ENCODE assay signal across 1 cellular context in the genomic region with DNA sequence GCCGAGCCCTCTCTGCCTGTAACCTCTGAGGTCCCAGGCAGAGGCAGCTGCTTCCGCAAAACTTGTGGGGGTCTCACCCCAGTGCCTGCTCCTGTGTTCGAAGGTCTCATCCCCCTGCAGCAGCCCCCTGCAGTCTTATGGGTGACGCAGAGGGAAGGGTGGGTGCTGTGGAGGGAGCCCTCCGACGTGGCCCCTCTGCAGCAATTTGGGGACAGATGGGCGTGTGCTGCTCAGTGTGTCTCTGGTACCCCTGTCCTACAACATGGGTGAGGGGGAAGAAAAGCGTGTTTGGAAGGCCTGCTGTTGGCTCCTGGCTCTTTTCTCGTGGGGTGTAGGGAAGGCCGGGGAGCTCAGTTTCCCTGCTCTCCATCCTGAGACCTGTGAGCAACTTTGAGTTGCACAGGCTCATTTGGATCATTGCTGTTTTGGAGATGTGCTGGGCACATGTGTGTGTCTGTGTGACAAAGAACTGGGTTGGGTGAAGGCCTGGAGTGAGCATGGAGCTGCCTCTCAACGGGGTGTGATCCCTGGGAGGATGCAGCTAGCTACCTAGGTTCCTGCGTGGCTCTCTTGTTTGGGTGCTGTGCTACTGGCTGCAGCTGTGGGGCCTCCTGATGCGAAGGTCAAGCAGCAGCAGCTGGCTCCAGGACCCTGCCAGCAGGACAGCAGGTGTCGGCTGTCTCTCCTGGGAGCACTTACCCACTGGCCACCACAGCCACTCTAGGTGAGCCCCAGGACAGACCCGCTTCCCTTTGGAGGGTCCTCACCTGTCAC.
TF ChIP-seq lines count a peak whose summit lies in the region.

No MANE protein-coding gene starts in this region.

TF ChIP-seq in SK-N-SH treated with all-trans-retinoic acid at 6 μM for 48 hours, 23 proteins besides CTCF, POLR2A, EP300 and RAD21 (continued from another document):
- TF ChIP-seq, protein P1, sequence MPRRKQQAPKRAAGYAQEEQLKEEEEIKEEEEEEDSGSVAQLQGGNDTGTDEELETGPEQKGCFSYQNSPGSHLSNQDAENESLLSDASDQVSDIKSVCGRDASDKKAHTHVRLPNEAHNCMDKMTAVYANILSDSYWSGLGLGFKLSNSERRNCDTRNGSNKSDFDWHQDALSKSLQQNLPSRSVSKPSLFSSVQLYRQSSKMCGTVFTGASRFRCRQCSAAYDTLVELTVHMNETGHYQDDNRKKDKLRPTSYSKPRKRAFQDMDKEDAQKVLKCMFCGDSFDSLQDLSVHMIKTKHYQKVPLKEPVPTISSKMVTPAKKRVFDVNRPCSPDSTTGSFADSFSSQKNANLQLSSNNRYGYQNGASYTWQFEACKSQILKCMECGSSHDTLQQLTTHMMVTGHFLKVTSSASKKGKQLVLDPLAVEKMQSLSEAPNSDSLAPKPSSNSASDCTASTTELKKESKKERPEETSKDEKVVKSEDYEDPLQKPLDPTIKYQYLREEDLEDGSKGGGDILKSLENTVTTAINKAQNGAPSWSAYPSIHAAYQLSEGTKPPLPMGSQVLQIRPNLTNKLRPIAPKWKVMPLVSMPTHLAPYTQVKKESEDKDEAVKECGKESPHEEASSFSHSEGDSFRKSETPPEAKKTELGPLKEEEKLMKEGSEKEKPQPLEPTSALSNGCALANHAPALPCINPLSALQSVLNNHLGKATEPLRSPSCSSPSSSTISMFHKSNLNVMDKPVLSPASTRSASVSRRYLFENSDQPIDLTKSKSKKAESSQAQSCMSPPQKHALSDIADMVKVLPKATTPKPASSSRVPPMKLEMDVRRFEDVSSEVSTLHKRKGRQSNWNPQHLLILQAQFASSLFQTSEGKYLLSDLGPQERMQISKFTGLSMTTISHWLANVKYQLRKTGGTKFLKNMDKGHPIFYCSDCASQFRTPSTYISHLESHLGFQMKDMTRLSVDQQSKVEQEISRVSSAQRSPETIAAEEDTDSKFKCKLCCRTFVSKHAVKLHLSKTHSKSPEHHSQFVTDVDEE (CRISPR knock-in tag; IDR thresholded peaks at IDR 0.05), result no peak
- no peak for TF ChIP-seq RARB (CRISPR knock-in tag; IDR thresholded peaks at IDR 0.05)
- TF ChIP-seq CSDC2 (CRISPR knock-in tag; IDR thresholded peaks at IDR 0.05), result no peak
